10 cellular contexts compared by ENCODE assay signal in genomic region chr4:39056023-39056422, GRCh38. TPM values are rescaled to one million over a fixed set of nuclear protein-coding genes. Genes with fewer than 3 reads are reported as not detected.
"Had no signal": no experiment of that assay in that cellular context is flagged by ENCODE, and none has a peak within 500 bp of the region (broad histone marks: within the 10 kb centered on the region; RNA-seq: fewer than 3 reads in every experiment).

No MANE protein-coding gene starts in this region.

- H3K9ac ChIP-seq: GM23248, KMS-11 had no signal

- H2AFZ ChIP-seq: GM23248 had no signal

- H3K27ac ChIP-seq: GM23248, KMS-11 had no signal

- H3K4me3 ChIP-seq: GM23248 had no signal

- FAIRE-seq: H54, HTR-8/SVneo had no signal

- DNase-seq: GM23248, GOT3, H9, HCEC 1CT, Karpas-422, KBM-7 had no signal

- H3K4me2 ChIP-seq: KMS-11 had no signal

RNA-seq across cellular contexts. Expression of gene TMEM156, which starts 23.8 kb away (rescaled TPM):
- total RNA-seq: GM23248, H9, HT-29 had no signal
